1 cellular context compared by ENCODE assay signal in genomic region chr9:127706836-127707241, GRCh38.
TF ChIP-seq lines count a peak whose summit lies in the region.

CFAP157 (plus strand) TSS chr9:127706988; CDS start chr9:127707032, 44 bp downstream.

TF ChIP-seq in K562, 482 proteins besides CTCF, POLR2A, EP300 and RAD21 (continued from another document):
- TF ChIP-seq, protein P1, sequence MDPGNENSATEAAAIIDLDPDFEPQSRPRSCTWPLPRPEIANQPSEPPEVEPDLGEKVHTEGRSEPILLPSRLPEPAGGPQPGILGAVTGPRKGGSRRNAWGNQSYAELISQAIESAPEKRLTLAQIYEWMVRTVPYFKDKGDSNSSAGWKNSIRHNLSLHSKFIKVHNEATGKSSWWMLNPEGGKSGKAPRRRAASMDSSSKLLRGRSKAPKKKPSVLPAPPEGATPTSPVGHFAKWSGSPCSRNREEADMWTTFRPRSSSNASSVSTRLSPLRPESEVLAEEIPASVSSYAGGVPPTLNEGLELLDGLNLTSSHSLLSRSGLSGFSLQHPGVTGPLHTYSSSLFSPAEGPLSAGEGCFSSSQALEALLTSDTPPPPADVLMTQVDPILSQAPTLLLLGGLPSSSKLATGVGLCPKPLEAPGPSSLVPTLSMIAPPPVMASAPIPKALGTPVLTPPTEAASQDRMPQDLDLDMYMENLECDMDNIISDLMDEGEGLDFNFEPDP (CRISPR knock-in tag; IDR thresholded peaks at IDR 0.05) = no peak
- TF ChIP-seq TCF15 (CRISPR knock-in tag; IDR thresholded peaks at IDR 0.05) (no peak), STAT5A (IDR thresholded peaks at IDR 0.05; ENCODE audit: borderline replicate concordance, low read length) (no peak), ZNF695 (CRISPR knock-in tag; IDR thresholded peaks at IDR 0.05) (no peak), ZBTB9 (CRISPR knock-in tag; IDR thresholded peaks at IDR 0.05) (no peak)
